Comparison of ENCODE assay signal across 21 cellular contexts in genomic region chr2:113227290-113227689, GRCh38. TPM values are rescaled to one million over a fixed set of nuclear protein-coding genes. Genes with fewer than 3 reads are reported as not detected.
DNase-seq lines count a peak whose midpoint lies in the region; ATAC-seq, FAIRE-seq and TF ChIP-seq lines count a peak whose summit lies in the region.
"Had no signal": no experiment of that assay in that cellular context is flagged by ENCODE, and none has a peak within 500 bp of the region (broad histone marks: within the 10 kb centered on the region; RNA-seq: fewer than 3 reads in every experiment).

No MANE protein-coding gene starts in this region.

- no peaks in the 10 kb centered on the region for H3K79me1 ChIP-seq in mesendoderm (ENCODE audit: low read length)

- no peak overlapping the region for H3K4me2 ChIP-seq in mesendoderm (ENCODE audit: low read length)

- no peak for TF ChIP-seq CTCF in activated CD8-positive, alpha-beta T cell treated with anti-CD3 and anti-CD28 coated beads for 36 hours (IDR thresholded peaks at IDR 0.05)
- TF ChIP-seq CTCF in brain (conservative IDR thresholded peaks at IDR 0.05) (no peak), MCF 10A (IDR thresholded peaks at IDR 0.05; ENCODE audit: unreplicated experiment) (no peak), D721Med (IDR thresholded peaks at IDR 0.05; ENCODE audit: insufficient read depth, missing control alignments) (no peak)

- no peak overlapping the region for H2BK15ac ChIP-seq in mesendoderm (replicated peaks; ENCODE audit: low read depth)

- no peak for DNase-seq in activated CD8-positive, alpha-beta T cell treated with anti-CD3 and anti-CD28 coated beads, Interleukin-2, amount 10 ng/mL, durations not matched to agents 7 days and 5 days
- DNase-seq in activated CD8-positive, alpha-beta T cell treated with anti-CD3 and anti-CD28 coated beads for 36 hours = no peak
- DNase-seq in mesendoderm (peak; percentile 72), posterior cingulate gyrus (no peak), 8988T (no peak), MCF 10A (ENCODE audit: unreplicated experiment) (no peak), D721Med (ENCODE audit: insufficient read length, low spot score) (no peak)
- DNase-seq: activated CD4-positive, alpha-beta T cell treated with anti-CD3 and anti-CD28 coated beads for 36 hours; activated naive CD4-positive, alpha-beta T cell treated with anti-CD3 and anti-CD28 coated beads, Interleukin-2, amount 50 U/mL, for 16 hours; AML-193; immature natural killer cell; left ventricle myocardium superior; NCI-H1092 treated with DMSO at 0.1 percent for 48 hours; NCI-H1930; NCI-H526 treated with DMSO at 0.1 percent for 48 hours; stimulated activated naive CD8-positive, alpha-beta T cell treated with anti-CD3 and anti-CD28 coated beads, Interleukin-15, amount 100 ng/mL, for 72 hours had no signal

- no peak overlapping the region for H3K56ac ChIP-seq in mesendoderm (ENCODE audit: low read length)

- FAIRE-seq in D721Med (lab: Jason Lieb, UNC) = no peak

- no peak overlapping the region for H3K27ac ChIP-seq in mesendoderm (ENCODE audit: low read depth, low read length)
- H3K27ac ChIP-seq: prostate gland, SK-N-MC, tibial nerve had no signal

- no peak overlapping the region for H2BK120ac ChIP-seq in mesendoderm (ENCODE audit: low read depth, low read length)

- peaks cover 4% of the 10 kb centered on the region for H3K27me3 Mint-ChIP-seq in activated CD8-positive, alpha-beta T cell treated with anti-CD3 and anti-CD28 coated beads, Interleukin-2, amount 10 ng/mL, durations not matched to agents 7 days and 5 days (ENCODE audit: low read depth)
- no peaks in the 10 kb centered on the region for H3K27me3 Mint-ChIP-seq in activated CD8-positive, alpha-beta T cell treated with anti-CD3 and anti-CD28 coated beads for 36 hours
- H3K27me3 Mint-ChIP-seq in brain (no peaks in the 10 kb centered on the region), MCF 10A (ENCODE audit: insufficient read depth, unreplicated experiment) (no peaks in the 10 kb centered on the region)
- H3K27me3 Mint-ChIP-seq: natural killer cell treated with Interleukin-12 subunit alpha and Interleukin-12 subunit beta and Interleukin-15 and Interleukin-18, amount 100 ng/mL, for 72 hours; stimulated activated naive CD8-positive, alpha-beta T cell treated with anti-CD3 and anti-CD28 coated beads, Interleukin-15, amount 100 ng/mL, for 72 hours had no signal

- no peak overlapping the region for H3K4me3 ChIP-seq in mesendoderm (ENCODE audit: low read length)
- H3K4me3 ChIP-seq: prostate gland, SK-N-MC, tibial nerve had no signal

- CTCF ChIA-PET in activated CD8-positive, alpha-beta T cell treated with anti-CD3 and anti-CD28 coated beads, Interleukin-2, amount 10 ng/mL, durations not matched to agents 7 days and 5 days (lab: Charles Lee) = interaction anchor here (1.0 to 2.2 kb wide), 5 partner anchors 10 to 89 kb away, joined by 3 to 11 read pairs (median 3); no protein-coding TSS in a partner anchor
- CTCF ChIA-PET in activated CD8-positive, alpha-beta T cell treated with anti-CD3 and anti-CD28 coated beads for 36 hours (lab: Charles Lee) = interaction anchor here (1.0 to 1.4 kb wide), 3 partner anchors 10 to 24 kb away, joined by 3 read pairs; no protein-coding TSS in a partner anchor
- CTCF ChIA-PET in MCF 10A (lab: Yijun Ruan, JAX) = interaction anchor here (0.9 to 1.7 kb wide), 4 partner anchors 10 to 23 kb away, joined by 3 to 7 read pairs (median 4); no protein-coding TSS in a partner anchor

- no peaks in the 10 kb centered on the region for H3K9me3 Mint-ChIP-seq in activated CD8-positive, alpha-beta T cell treated with anti-CD3 and anti-CD28 coated beads, Interleukin-2, amount 10 ng/mL, durations not matched to agents 7 days and 5 days (ENCODE audit: insufficient read depth)
- H3K9me3 Mint-ChIP-seq in activated CD8-positive, alpha-beta T cell treated with anti-CD3 and anti-CD28 coated beads for 36 hours = no peaks in the 10 kb centered on the region
- peaks cover 0 to 6% (median 0%) of the 10 kb centered on the region in 5 experiments for H3K9me3 Mint-ChIP-seq in brain
- no peaks in the 10 kb centered on the region for H3K9me3 Mint-ChIP-seq in MCF 10A (ENCODE audit: unreplicated experiment)
- H3K9me3 Mint-ChIP-seq: immature natural killer cell; natural killer cell treated with Interleukin-12 subunit alpha and Interleukin-12 subunit beta and Interleukin-15 and Interleukin-18, amount 100 ng/mL, for 72 hours; stimulated activated naive CD8-positive, alpha-beta T cell treated with anti-CD3 and anti-CD28 coated beads, Interleukin-15, amount 100 ng/mL, for 72 hours had no signal

- intact Hi-C loops in activated CD8-positive, alpha-beta T cell treated with anti-CD3 and anti-CD28 coated beads for 36 hours (cut with micrococcal nuclease) = no loop called here
- intact Hi-C loops in posterior cingulate gyrus (cut with DNase I) (no loop called here), MCF 10A (cut with micrococcal nuclease) (no loop called here)

- no CpG with 5 or more reads among the region's 1 CpG for WGBS in mesendoderm (ENCODE audit: extremely low coverage, insufficient coverage, low lambda C conversion rate)

- H3K4me3 Mint-ChIP-seq in activated CD8-positive, alpha-beta T cell treated with anti-CD3 and anti-CD28 coated beads, Interleukin-2, amount 10 ng/mL, durations not matched to agents 7 days and 5 days = no peak overlapping the region
- no peak overlapping the region for H3K4me3 Mint-ChIP-seq in activated CD8-positive, alpha-beta T cell treated with anti-CD3 and anti-CD28 coated beads for 36 hours
- no peak overlapping the region for H3K4me3 Mint-ChIP-seq in brain
- H3K4me3 Mint-ChIP-seq in MCF 10A (ENCODE audit: unreplicated experiment) = no peak overlapping the region
- H3K4me3 Mint-ChIP-seq: activated CD4-positive, alpha-beta T cell treated with anti-CD3 and anti-CD28 coated beads for 36 hours; immature natural killer cell; natural killer cell treated with Interleukin-12 subunit alpha and Interleukin-12 subunit beta and Interleukin-15 and Interleukin-18, amount 100 ng/mL, for 72 hours; stimulated activated naive CD8-positive, alpha-beta T cell treated with anti-CD3 and anti-CD28 coated beads, Interleukin-15, amount 100 ng/mL, for 72 hours had no signal

- no peaks in the 10 kb centered on the region for H3K36me3 ChIP-seq in mesendoderm (ENCODE audit: control insufficient read depth, insufficient read depth, low read length)
- H3K36me3 ChIP-seq: prostate gland, tibial nerve had no signal

- no peaks in the 10 kb centered on the region for H3K27me3 ChIP-seq in mesendoderm (ENCODE audit: insufficient read depth, low read length, poor library complexity)
- H3K27me3 ChIP-seq: tibial nerve had no signal

- POLR2A ChIA-PET in activated CD8-positive, alpha-beta T cell treated with anti-CD3 and anti-CD28 coated beads, Interleukin-2, amount 10 ng/mL, durations not matched to agents 7 days and 5 days (lab: Charles Lee) = no interaction called here
- POLR2A ChIA-PET in activated CD8-positive, alpha-beta T cell treated with anti-CD3 and anti-CD28 coated beads for 36 hours (lab: Charles Lee) = no interaction called here
- POLR2A ChIA-PET in MCF 10A (lab: Yijun Ruan, JAX) = no interaction called here

- no peaks in the 10 kb centered on the region for H3K4me1 ChIP-seq in mesendoderm (ENCODE audit: control insufficient read depth, low read depth, low read length)
- H3K4me1 ChIP-seq: prostate gland had no signal

- no peak overlapping the region for H2AK5ac ChIP-seq in mesendoderm (ENCODE audit: low read length)

- no TSS peak for BruUV-seq in MCF 10A (replicated peaks; lab: Mats Ljungman, UMichigan)

- no peak overlapping the region for H3K27ac Mint-ChIP-seq in activated CD8-positive, alpha-beta T cell treated with anti-CD3 and anti-CD28 coated beads, Interleukin-2, amount 10 ng/mL, durations not matched to agents 7 days and 5 days
- H3K27ac Mint-ChIP-seq in activated CD8-positive, alpha-beta T cell treated with anti-CD3 and anti-CD28 coated beads for 36 hours = no peak overlapping the region
- peak overlapping the region; percentile 23 to 75 (median 61) for H3K27ac Mint-ChIP-seq in brain
- H3K27ac Mint-ChIP-seq in MCF 10A (ENCODE audit: low read depth, unreplicated experiment) = no peak overlapping the region
- H3K27ac Mint-ChIP-seq: activated CD4-positive, alpha-beta T cell treated with anti-CD3 and anti-CD28 coated beads for 36 hours; immature natural killer cell; natural killer cell treated with Interleukin-12 subunit alpha and Interleukin-12 subunit beta and Interleukin-15 and Interleukin-18, amount 100 ng/mL, for 72 hours; stimulated activated naive CD8-positive, alpha-beta T cell treated with anti-CD3 and anti-CD28 coated beads, Interleukin-15, amount 100 ng/mL, for 72 hours had no signal

- no peak overlapping the region for H3K18ac ChIP-seq in mesendoderm (ENCODE audit: low read length)

- no peak overlapping the region for H4K5ac ChIP-seq in mesendoderm (ENCODE audit: low read length)

- H2BK5ac ChIP-seq in mesendoderm (ENCODE audit: low read length) = no peak overlapping the region

- no peaks in the 10 kb centered on the region for H3K36me3 Mint-ChIP-seq in activated CD8-positive, alpha-beta T cell treated with anti-CD3 and anti-CD28 coated beads, Interleukin-2, amount 10 ng/mL, durations not matched to agents 7 days and 5 days (ENCODE audit: low read depth)
- no peaks in the 10 kb centered on the region for H3K36me3 Mint-ChIP-seq in activated CD8-positive, alpha-beta T cell treated with anti-CD3 and anti-CD28 coated beads for 36 hours (ENCODE audit: low read depth)
- H3K36me3 Mint-ChIP-seq in brain = no peaks in the 10 kb centered on the region
- no peaks in the 10 kb centered on the region for H3K36me3 Mint-ChIP-seq in MCF 10A (ENCODE audit: insufficient read depth, unreplicated experiment)
- H3K36me3 Mint-ChIP-seq: immature natural killer cell; natural killer cell treated with Interleukin-12 subunit alpha and Interleukin-12 subunit beta and Interleukin-15 and Interleukin-18, amount 100 ng/mL, for 72 hours had no signal

- H3K4ac ChIP-seq in mesendoderm (ENCODE audit: low read depth, low read length) = no peak overlapping the region

- no peaks in the 10 kb centered on the region for H3K79me2 ChIP-seq in mesendoderm (ENCODE audit: control insufficient read depth, insufficient read depth, low read length)

- peak; percentile 14 for ATAC-seq in activated CD8-positive, alpha-beta T cell treated with anti-CD3 and anti-CD28 coated beads, Interleukin-2, amount 10 ng/mL, durations not matched to agents 7 days and 5 days
- ATAC-seq in activated CD8-positive, alpha-beta T cell treated with anti-CD3 and anti-CD28 coated beads for 36 hours = no peak
- ATAC-seq: activated CD4-positive, alpha-beta T cell treated with anti-CD3 and anti-CD28 coated beads for 36 hours; left ventricle myocardium superior; stimulated activated naive CD8-positive, alpha-beta T cell treated with anti-CD3 and anti-CD28 coated beads, Interleukin-15, amount 100 ng/mL, for 72 hours had no signal

- peaks cover 41% of the 10 kb centered on the region for H3K4me1 Mint-ChIP-seq in activated CD8-positive, alpha-beta T cell treated with anti-CD3 and anti-CD28 coated beads, Interleukin-2, amount 10 ng/mL, durations not matched to agents 7 days and 5 days (ENCODE audit: low read depth)
- peaks cover 11% of the 10 kb centered on the region for H3K4me1 Mint-ChIP-seq in activated CD8-positive, alpha-beta T cell treated with anti-CD3 and anti-CD28 coated beads for 36 hours (ENCODE audit: low read depth)
- H3K4me1 Mint-ChIP-seq in brain = peaks cover 43% of the 10 kb centered on the region
- H3K4me1 Mint-ChIP-seq in MCF 10A (ENCODE audit: insufficient read depth, unreplicated experiment) = peaks cover 5% of the 10 kb centered on the region

- no peak overlapping the region for H4K8ac ChIP-seq in mesendoderm (ENCODE audit: low read depth, low read length)

- H3K9ac ChIP-seq in mesendoderm (ENCODE audit: low read length) = no peak overlapping the region

- H3K23ac ChIP-seq in mesendoderm (ENCODE audit: low read length) = no peak overlapping the region

RNA-seq across cellular contexts. Expression of gene PAX8, which starts 51.4 kb away (rescaled TPM):
- total RNA-seq in activated CD8-positive, alpha-beta T cell treated with anti-CD3 and anti-CD28 coated beads, Interleukin-2, amount 10 ng/mL, durations not matched to agents 7 days and 5 days = under 1 TPM; 0.21 to 0.55 TPM
- under 1 TPM; 0.43 to 0.63 TPM for total RNA-seq in activated CD8-positive, alpha-beta T cell treated with anti-CD3 and anti-CD28 coated beads for 36 hours
- polyA plus RNA-seq in brain (ENCODE audit: insufficient read depth, low read depth, low replicate concordance) = 2.4 TPM
- polyA plus RNA-seq in mesendoderm (2013, experiment 1 of 2) = 0.06 TPM
- 0.08 TPM for polyA plus RNA-seq in mesendoderm (2013, experiment 2 of 2)
- total RNA-seq in MCF 10A (2022) = 2.4 TPM in 2 replicates

RNA-seq across cellular contexts. Expression of gene PSD4, which starts 53.5 kb away (rescaled TPM):
- total RNA-seq in activated CD8-positive, alpha-beta T cell treated with anti-CD3 and anti-CD28 coated beads, Interleukin-2, amount 10 ng/mL, durations not matched to agents 7 days and 5 days = 100 to 1,000 TPM; 394 to 404 TPM
- 100 to 1,000 TPM; 247 to 251 TPM for total RNA-seq in activated CD8-positive, alpha-beta T cell treated with anti-CD3 and anti-CD28 coated beads for 36 hours
- polyA plus RNA-seq in brain (ENCODE audit: insufficient read depth, low read depth, low replicate concordance) = 5.5 TPM
- polyA plus RNA-seq in mesendoderm (2013, experiment 1 of 2) = 0.87 TPM
- 0.90 TPM for polyA plus RNA-seq in mesendoderm (2013, experiment 2 of 2)
- total RNA-seq in MCF 10A (2022) = 9.6 and 13.2 TPM in 2 replicates

Comparison
In these comparisons a context has a peak if more than half of its experiments do, and no peak if none do; other contexts are left out.
1. H3K27ac Mint-ChIP-seq: peak in brain (5 of 5); none in activated CD8-positive, alpha-beta T cell treated with anti-CD3 and anti-CD28 coated beads, Interleukin-2, amount 10 ng/mL, durations not matched to agents 7 days and 5 days (single experiment), activated CD8-positive, alpha-beta T cell treated with anti-CD3 and anti-CD28 coated beads for 36 hours (single experiment) and MCF 10A (single experiment).
2. RNA of gene PSD4, which starts 53.5 kb away (total RNA-seq): 394 to 404 TPM in activated CD8-positive, alpha-beta T cell treated with anti-CD3 and anti-CD28 coated beads, Interleukin-2, amount 10 ng/mL, durations not matched to agents 7 days and 5 days and 247 to 251 TPM in activated CD8-positive, alpha-beta T cell treated with anti-CD3 and anti-CD28 coated beads for 36 hours; 9.6 to 13.2 TPM in MCF 10A; every median in the first group is over 10 times any median in the second.